Comparison of ENCODE assay signal across 8 cellular contexts in genomic region chr4:7067523-7068278, GRCh38. TPM values are rescaled to one million over a fixed set of nuclear protein-coding genes. Genes with fewer than 3 reads are reported as not detected.
DNase-seq lines count a peak whose midpoint lies in the region; ATAC-seq and TF ChIP-seq lines count a peak whose summit lies in the region.

Gene GRPEL1 (minus strand): TSS chr4:7068064. CDS start chr4:7068032, 32 bp downstream.

- peaks cover 2% of the 10 kb centered on the region for H3K27me3 Mint-ChIP-seq in activated naive CD8-positive, alpha-beta T cell treated with anti-CD3 and anti-CD28 coated beads, Interleukin-2, amount 50 U/mL, for 24 hours
- H3K27me3 Mint-ChIP-seq in osteocyte (ENCODE audit: unreplicated experiment) = peaks cover 8% of the 10 kb centered on the region

- no peak for TF ChIP-seq CTCF in GM12864 (IDR thresholded peaks at IDR 0.05; ENCODE audit: low read depth, low read length, missing control alignments)
- no peak for TF ChIP-seq CTCF in osteocyte (IDR thresholded peaks at IDR 0.05)
- TF ChIP-seq CTCF in transverse colon (IDR thresholded peaks at IDR 0.05) = no peak

- DNase-seq in GM12864 (ENCODE audit: low read depth) = peak; percentile 98
- DNase-seq in NCI-H1048 (lab: John Stamatoyannopoulos, UW) = peak; percentile 96
- DNase-seq in SK-N-MC (ENCODE audit: low read depth, low spot score) = peak; percentile 88
- DNase-seq in activated naive CD8-positive, alpha-beta T cell treated with anti-CD3 and anti-CD28 coated beads, Interleukin-2, amount 50 U/mL, for 24 hours = peak; percentile 44
- peak; percentile 100 for DNase-seq in Right ventricle myocardium inferior (ENCODE audit: missing footprints)
- DNase-seq in osteocyte (ENCODE audit: extremely low spot score, unreplicated experiment) = peak; percentile 100
- DNase-seq in transverse colon = peak; percentile 100

- no peaks in the 10 kb centered on the region for H3K9me3 Mint-ChIP-seq in activated naive CD8-positive, alpha-beta T cell treated with anti-CD3 and anti-CD28 coated beads, Interleukin-2, amount 50 U/mL, for 24 hours
- H3K9me3 Mint-ChIP-seq in osteocyte (ENCODE audit: unreplicated experiment) = no peaks in the 10 kb centered on the region

- peak within 1 kb of the TSS; percentile 94 for H3K27ac Mint-ChIP-seq in activated naive CD8-positive, alpha-beta T cell treated with anti-CD3 and anti-CD28 coated beads, Interleukin-2, amount 50 U/mL, for 24 hours
- peak within 1 kb of the TSS; percentile 95 for H3K27ac Mint-ChIP-seq in osteocyte (ENCODE audit: unreplicated experiment)

- 0% methylated on average over 72 of the region's 75 CpGs; no CpG with 5 or more reads in 1 of the 2 donors for WGBS in transverse colon (ENCODE audit: low coverage in 1 of 2), 2 donors

- intact Hi-C loops in Right ventricle myocardium inferior (cut with DNase I) = loop anchor here (1.0 to 10.0 kb wide), 4 partner anchors 24 to 793 kb away; partner anchors contain the start of gene TADA2B
- intact Hi-C loops in transverse colon (cut with DNase I; ENCODE audit: low total_unique reads) = loop anchor here (5.0 kb wide), 1 partner anchor 155 kb away; no protein-coding TSS in a partner anchor

- peaks cover 18 to 32% (median 22%) of the 10 kb centered on the region in 4 donors for H3K4me1 ChIP-seq in transverse colon

- peaks cover 46% of the 10 kb centered on the region for H3K4me1 Mint-ChIP-seq in activated naive CD8-positive, alpha-beta T cell treated with anti-CD3 and anti-CD28 coated beads, Interleukin-2, amount 50 U/mL, for 24 hours
- H3K4me1 Mint-ChIP-seq in osteocyte (ENCODE audit: unreplicated experiment) = peaks cover 29% of the 10 kb centered on the region

- ATAC-seq in HG02588 (IDR thresholded peaks at IDR 0.05; ENCODE audit: unreplicated experiment) = peak; percentile 89
- peak; percentile 92 for ATAC-seq in activated naive CD8-positive, alpha-beta T cell treated with anti-CD3 and anti-CD28 coated beads, Interleukin-2, amount 50 U/mL, for 24 hours
- ATAC-seq in Right ventricle myocardium inferior = peak; percentile 99

- H3K4me3 ChIP-seq in GM12864 (ENCODE audit: low read depth, low read length) (peak within 1 kb of the TSS; percentile 84), SK-N-MC (peak within 1 kb of the TSS; percentile 81), transverse colon (peak within 1 kb of the TSS; percentile 79 to 92 (median 85))

- H3K9me3 ChIP-seq in SK-N-MC (ENCODE audit: low read depth, low read length) (no peaks in the 10 kb centered on the region), transverse colon (no peaks in the 10 kb centered on the region)

- H3K27ac ChIP-seq in SK-N-MC (no peak within 1 kb of the TSS), transverse colon (peak within 1 kb of the TSS; percentile 88 to 96 (median 92))

- peaks cover 40% of the 10 kb centered on the region for H3K36me3 Mint-ChIP-seq in activated naive CD8-positive, alpha-beta T cell treated with anti-CD3 and anti-CD28 coated beads, Interleukin-2, amount 50 U/mL, for 24 hours (ENCODE audit: low read depth)
- peaks cover 13% of the 10 kb centered on the region for H3K36me3 Mint-ChIP-seq in osteocyte (ENCODE audit: unreplicated experiment)

- no peaks in the 10 kb centered on the region for H3K27me3 ChIP-seq in transverse colon

- TF ChIP-seq POLR2A in transverse colon (IDR thresholded peaks at IDR 0.05) = peak; percentile 98

- H3K36me3 ChIP-seq in SK-N-MC (ENCODE audit: insufficient read depth, low read length) (peaks cover 15% of the 10 kb centered on the region), transverse colon (peaks cover 0 to 6% (median 1%) of the 10 kb centered on the region in 4 donors)

- in situ Hi-C loops in transverse colon (cut with MboI; ENCODE audit: low pct_ligation_motif_present in 1 of 4, low pct_unique_long_range_greater_than_20kb in 1 of 4, low sequenced_read_pairs in 3 of 4) = loop anchor here in 2 of 4 donors (25.0 kb wide), 3 partner anchors 180 to 355 kb away; partner anchors contain the start of genes BLOC1S4 (in 1 of the 2) and MRFAP1L1 (in 1 of the 2)

- peak within 1 kb of the TSS; percentile 79 for H3K9ac ChIP-seq in SK-N-MC (ENCODE audit: insufficient read length)

- TF ChIP-seq EP300 in transverse colon (IDR thresholded peaks at IDR 0.05; ENCODE audit: low read depth) = no peak

- peak within 1 kb of the TSS; percentile 94 for H3K4me3 Mint-ChIP-seq in activated naive CD8-positive, alpha-beta T cell treated with anti-CD3 and anti-CD28 coated beads, Interleukin-2, amount 50 U/mL, for 24 hours
- peak within 1 kb of the TSS; percentile 95 for H3K4me3 Mint-ChIP-seq in osteocyte (ENCODE audit: unreplicated experiment)

RNA-seq across cellular contexts. Expression of gene GRPEL1, which starts in this region (rescaled TPM):
- total RNA-seq in Right ventricle myocardium inferior (61.5 TPM), osteocyte (19.7 and 20.2 TPM in 2 replicates), transverse colon (10 to 100 TPM in 2 of 4 donors, 1 to 10 TPM in 2; 1.1 to 22.0 (median 12.5) TPM)

Comparison
In these comparisons a context has a peak if more than half of its experiments do, and no peak if none do; other contexts are left out.
1. DNase-seq: peak in every context shown above with its lines; median percentile 100 in Right ventricle myocardium inferior; 100 in osteocyte; 100 in transverse colon; 98 in GM12864; 96 in NCI-H1048; 88 in SK-N-MC; 44 in activated naive CD8-positive, alpha-beta T cell treated with anti-CD3 and anti-CD28 coated beads, Interleukin-2, amount 50 U/mL, for 24 hours.